Comparison of ENCODE assay signal across 1 cellular context in genomic region chr13:26517931-26518330, GRCh38.
TF ChIP-seq lines count a peak whose summit lies in the region.

No MANE protein-coding gene starts in this region.

TF ChIP-seq in H1, 55 proteins besides CTCF, POLR2A, EP300 and RAD21 (continued from another document):
- no peak for TF ChIP-seq HDAC2 (IDR thresholded peaks at IDR 0.05; ENCODE audit: borderline replicate concordance in 1 of 2, low read depth in 2 of 2, low read length in 2 of 2)
- no peak for TF ChIP-seq CREB1 (IDR thresholded peaks at IDR 0.05)
- no peak for TF ChIP-seq MAFK (IDR thresholded peaks at IDR 0.05; ENCODE audit: low read depth, low read length)
- TF ChIP-seq TAF1 (IDR thresholded peaks at IDR 0.05; ENCODE audit: low read depth, low read length), result no peak
- TF ChIP-seq EGR1 (IDR thresholded peaks at IDR 0.05; ENCODE audit: borderline replicate concordance, low read depth, low read length), result no peak
- TF ChIP-seq EZH2 (IDR thresholded peaks at IDR 0.05; ENCODE audit: low read depth, low read length, severe bottlenecking), result no peak
- no peak for TF ChIP-seq SUZ12 (IDR thresholded peaks at IDR 0.05; ENCODE audit: low read length)
- TF ChIP-seq RBBP5 (IDR thresholded peaks at IDR 0.05; ENCODE audit: borderline replicate concordance, low read depth, low read length), result no peak
- TF ChIP-seq NRF1 (IDR thresholded peaks at IDR 0.05; ENCODE audit: low read depth, low read length), result no peak
- no peak for TF ChIP-seq SAP30 (IDR thresholded peaks at IDR 0.05; ENCODE audit: insufficient read depth, insufficient replicate concordance, low read length)
- no peak for TF ChIP-seq JUND (IDR thresholded peaks at IDR 0.05; ENCODE audit: low read length)
- TF ChIP-seq RFX5 (IDR thresholded peaks at IDR 0.05; ENCODE audit: borderline replicate concordance, low read depth, low read length), result no peak
